ENCODE assay signal across 8 cellular contexts in the genomic region with DNA sequence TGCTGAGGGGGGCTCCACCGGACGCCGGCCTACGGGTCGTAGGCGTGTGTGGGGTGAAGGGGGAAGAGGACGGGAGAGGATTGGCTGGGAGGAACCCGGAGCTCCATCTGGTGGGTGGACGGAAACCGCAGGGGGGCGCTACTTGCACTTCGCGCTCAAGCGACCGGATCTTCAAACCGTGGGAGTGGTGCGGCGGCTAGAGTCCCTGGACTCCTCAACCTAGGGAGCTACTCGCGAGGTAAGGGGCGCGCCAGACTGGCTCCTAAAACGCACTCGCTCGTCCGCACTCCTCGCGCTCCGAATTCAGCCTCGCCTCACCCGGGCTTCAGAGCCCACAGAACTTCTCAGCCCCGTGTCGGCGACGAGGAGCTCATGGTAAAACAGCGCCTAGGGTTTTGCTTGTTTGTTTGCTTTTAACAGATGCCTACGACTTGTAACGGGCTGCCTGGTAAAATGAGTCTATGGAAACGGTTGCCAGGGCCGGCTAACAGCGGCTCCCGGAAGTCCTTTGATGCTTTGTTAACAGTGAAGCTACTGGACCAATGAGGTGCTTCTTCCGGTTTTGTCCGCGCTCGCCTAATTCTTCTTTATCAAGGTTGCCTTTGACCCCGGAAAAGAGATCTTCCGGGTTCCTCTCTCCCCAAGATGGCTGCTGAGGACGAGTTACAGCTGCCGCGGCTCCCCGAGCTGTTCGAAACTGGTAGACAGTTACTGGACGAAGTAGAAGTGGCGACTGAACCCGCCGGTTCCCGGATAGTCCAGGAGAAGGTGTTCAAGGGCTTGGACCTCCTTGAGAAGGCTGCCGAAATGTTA. TPM values are rescaled to one million over a fixed set of nuclear protein-coding genes. Genes with fewer than 3 reads are reported as not detected.
DNase-seq lines count a peak whose midpoint lies in the region; ATAC-seq and TF ChIP-seq lines count a peak whose summit lies in the region.

Gene IGBP1, plus strand, starts transcription at position 145 of the 813 bp plus-strand sequence. Its CDS starts 501 bp downstream, at position 646.

- H3K4me1 ChIP-seq in osteoblast (ENCODE audit: insufficient read depth, low read length), result peaks cover 19% of the 10 kb centered on the region
- H3K4me1 ChIP-seq in thoracic aorta (ENCODE audit: control insufficient read depth in 1 of 2, low read depth in 2 of 2), result peaks cover 0 to 13% of the 10 kb centered on the region in 2 donors

- H3K4me3 ChIP-seq in NB4 (ENCODE audit: low read depth, low read length), result peak within 1 kb of the TSS; percentile 99
- peak within 1 kb of the TSS; percentile 74 for H3K4me3 ChIP-seq in osteoblast (ENCODE audit: insufficient read depth, low read length)
- H3K4me3 ChIP-seq in thoracic aorta, result peak within 1 kb of the TSS; percentile 91

- H3K9me3 Mint-ChIP-seq in activated naive CD4-positive, alpha-beta T cell treated with anti-CD3 and anti-CD28 coated beads, Interleukin-2, amount 50 U/mL, for 24 hours, result no peaks in the 10 kb centered on the region

- H3K27me3 ChIP-seq in osteoblast (ENCODE audit: insufficient read depth, low read length) (no peaks in the 10 kb centered on the region), thoracic aorta (replicated peaks; ENCODE audit: insufficient read depth) (no peaks in the 10 kb centered on the region)

- POLR2A ChIA-PET in GM10248 (lab: Yijun Ruan, JAX), result interaction anchor here (0.5 to 1.0 kb wide), 3 partner anchors 9 to 977 kb away, joined by 3 to 8 read pairs (median 3); no protein-coding TSS in a partner anchor

- H3K36me3 ChIP-seq in osteoblast (ENCODE audit: insufficient read depth, low read length) (peaks cover 13% of the 10 kb centered on the region), thoracic aorta (no peaks in the 10 kb centered on the region)

- H3K27ac Mint-ChIP-seq in activated naive CD4-positive, alpha-beta T cell treated with anti-CD3 and anti-CD28 coated beads, Interleukin-2, amount 50 U/mL, for 24 hours, result peak within 1 kb of the TSS; percentile 99

- peaks cover 5% of the 10 kb centered on the region for H3K36me3 Mint-ChIP-seq in activated naive CD4-positive, alpha-beta T cell treated with anti-CD3 and anti-CD28 coated beads, Interleukin-2, amount 50 U/mL, for 24 hours

- peak; percentile 82 for DNase-seq in GM10248 (ENCODE audit: extremely low spot score)
- peak; percentile 95 for DNase-seq in NB4 (ENCODE audit: low read depth)
- DNase-seq in glomerular visceral epithelial cell (ENCODE audit: extremely low spot score), result peak; percentile 83
- DNase-seq in osteoblast (ENCODE audit: insufficient read length, low spot score, missing footprints), result peak; percentile 89
- peak; percentile 40 for DNase-seq in thoracic aorta (ENCODE audit: low spot score)

- H3K27ac ChIP-seq in osteoblast (ENCODE audit: low read depth, low read length) (peak within 1 kb of the TSS; percentile 90), thoracic aorta (peak within 1 kb of the TSS; percentile 76 to 87)

- peak; percentile 60 for TF ChIP-seq CTCF in GM10248 (IDR thresholded peaks at IDR 0.05; ENCODE audit: control extremely low read depth, extremely low read depth, low read depth, missing control alignments)
- peak; percentile 42 for TF ChIP-seq CTCF in NB4 (IDR thresholded peaks at IDR 0.05; ENCODE audit: low read depth, low read length)
- TF ChIP-seq CTCF in osteoblast (IDR thresholded peaks at IDR 0.05; ENCODE audit: extremely low read depth, low read depth, low read length), result peak; percentile 55
- peak; percentile 55 for TF ChIP-seq CTCF in thoracic aorta (IDR thresholded peaks at IDR 0.05)

- peaks cover 23% of the 10 kb centered on the region for H3K79me2 ChIP-seq in osteoblast (ENCODE audit: insufficient read depth, low read length)

- peak within 1 kb of the TSS; percentile 80 for H2AFZ ChIP-seq in osteoblast (ENCODE audit: low read length)

- ATAC-seq in HG02571 (IDR thresholded peaks at IDR 0.05; ENCODE audit: unreplicated experiment) (peak; percentile 93), SK-N-SH treated with all-trans-retinoic acid at 6 μM for 48 hours (peak; percentile 95), thoracic aorta (ENCODE audit: insufficient number of reproducible peaks, low FRiP score, low read depth) (peak; percentile 94)

- TF ChIP-seq POLR2A in NB4 (IDR thresholded peaks at IDR 0.05; ENCODE audit: extremely low read depth, insufficient read length), result peak; percentile 43

- H3K27me3 Mint-ChIP-seq in activated naive CD4-positive, alpha-beta T cell treated with anti-CD3 and anti-CD28 coated beads, Interleukin-2, amount 50 U/mL, for 24 hours, result no peaks in the 10 kb centered on the region

- H3K4me2 ChIP-seq in osteoblast (ENCODE audit: insufficient read depth, low read length), result peak within 1 kb of the TSS; percentile 90

- peak within 1 kb of the TSS; percentile 100 for H3K4me3 Mint-ChIP-seq in activated naive CD4-positive, alpha-beta T cell treated with anti-CD3 and anti-CD28 coated beads, Interleukin-2, amount 50 U/mL, for 24 hours

- H3K4me1 Mint-ChIP-seq in activated naive CD4-positive, alpha-beta T cell treated with anti-CD3 and anti-CD28 coated beads, Interleukin-2, amount 50 U/mL, for 24 hours, result peaks cover 37% of the 10 kb centered on the region

- H3K9me3 ChIP-seq in osteoblast (ENCODE audit: low read depth, low read length), result no peaks in the 10 kb centered on the region
- H3K9me3 ChIP-seq in thoracic aorta, result no peaks in the 10 kb centered on the region

- CTCF ChIA-PET in GM10248 (lab: Yijun Ruan, JAX), result interaction anchor here (0.9 to 2.0 kb wide), 17 partner anchors 9 to 303 kb away, joined by 3 to 15 read pairs (median 4); partner anchors contain the start of gene DGAT2L6

- H4K20me1 ChIP-seq in osteoblast (ENCODE audit: insufficient read depth, low read length), result no peaks in the 10 kb centered on the region

TF ChIP-seq in SK-N-SH treated with all-trans-retinoic acid at 6 μM for 48 hours, 23 proteins besides CTCF, POLR2A, EP300 and RAD21:
- TF ChIP-seq ZFP3 (CRISPR knock-in tag; IDR thresholded peaks at IDR 0.05) (no peak), ZNF565 (CRISPR knock-in tag; conservative IDR thresholded peaks at IDR 0.05; ENCODE audit: low read depth) (no peak), ISL1 (CRISPR knock-in tag; IDR thresholded peaks at IDR 0.05) (no peak), ESRRG (CRISPR knock-in tag; IDR thresholded peaks at IDR 0.05) (no peak), ARNTL (CRISPR knock-in tag; IDR thresholded peaks at IDR 0.05; ENCODE audit: borderline replicate concordance, low read depth) (no peak), ZC3H10 (CRISPR knock-in tag; IDR thresholded peaks at IDR 0.05) (no peak)

RNA-seq across cellular contexts. Expression of gene IGBP1, which starts in this region (rescaled TPM):
- total RNA-seq in osteoblast (85.0 and 88.1 TPM in 2 replicates), thoracic aorta (10 to 100 TPM; 37.1 to 43.2 TPM)

Comparison
In these comparisons a context has a peak if more than half of its experiments do, and no peak if none do; other contexts are left out.
1. Peak in every context shown above with its lines: DNase-seq, ATAC-seq, H3K4me3 ChIP-seq and H3K27ac ChIP-seq.
2. DNase-seq: peak in every context shown above with its lines; median percentile 95 in NB4; 89 in osteoblast; 83 in glomerular visceral epithelial cell; 82 in GM10248; 40 in thoracic aorta.